Comparison of ENCODE assay signal across 25 cellular contexts in the genomic region with DNA sequence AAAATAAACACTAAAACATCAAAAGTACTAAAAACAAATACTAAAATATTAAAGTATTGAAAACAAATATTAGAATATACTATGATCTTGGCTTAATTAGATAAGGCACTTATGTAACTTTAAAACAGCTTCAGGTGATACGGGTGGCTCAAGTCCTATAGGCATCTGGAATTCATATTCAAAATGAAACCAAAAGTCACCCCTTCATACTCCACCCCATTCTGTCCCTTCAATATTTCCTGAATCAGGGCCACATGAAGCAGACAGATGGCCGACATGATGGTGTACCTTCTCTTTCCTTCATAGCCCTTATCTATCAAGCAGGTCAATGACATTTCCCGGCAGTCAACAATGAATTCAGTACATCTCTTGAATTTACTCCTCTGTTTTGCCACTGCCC.
"Had no signal": no experiment of that assay in that cellular context is flagged by ENCODE, and none has a peak within 500 bp of the region (broad histone marks: within the 10 kb centered on the region; RNA-seq: fewer than 3 reads in every experiment).

No MANE protein-coding gene starts in this region.

- H3K4me1 ChIP-seq: neural progenitor cell, parathyroid adenoma, psoas muscle, right lobe of liver, sigmoid colon, stomach, thyroid gland, tibial nerve, upper lobe of left lung, vagina had no signal

- H3K9me3 ChIP-seq: ovary, psoas muscle, right lobe of liver, sigmoid colon, stomach, thoracic aorta, thyroid gland, tibial nerve, upper lobe of left lung, vagina had no signal

- H2AFZ ChIP-seq: neural progenitor cell, parathyroid adenoma had no signal

- ATAC-seq: psoas muscle; right cardiac atrium; right lobe of liver; stimulated activated effector memory CD8-positive, alpha-beta T cell treated with anti-CD3 and anti-CD28 coated beads, Interleukin-12 subunit alpha, Interleukin-12 subunit beta, amount 100 ng/mL, for 72 hours; stimulated activated naive B cell treated with anti-CD40 and anti-IgM and Interleukin-4, amounts not matched to agents 10 μg/mL and 1 μg/mL and 100 μg/mL, for 72 hours had no signal

- H3K27ac ChIP-seq: neural progenitor cell, ovary, parathyroid adenoma, psoas muscle, right lobe of liver, sigmoid colon, stomach, thoracic aorta, thyroid gland, tibial nerve, upper lobe of left lung, vagina had no signal

- H3K4me3 ChIP-seq: neural progenitor cell, ovary, psoas muscle, right lobe of liver, sigmoid colon, stomach, thoracic aorta, thyroid gland, tibial nerve, upper lobe of left lung, vagina had no signal

- DNase-seq: occipital lobe; ovary; posterior cingulate gyrus; psoas muscle; right cardiac atrium; right lobe of liver; sigmoid colon; small intestine; stimulated activated CD4-positive, alpha-beta T cell treated with anti-CD3 and anti-CD28 coated beads, Interleukin-15, amount 100 ng/mL, for 24 hours; stimulated activated CD4-positive, alpha-beta T cell treated with anti-CD3 and anti-CD28 coated beads, Interleukin-2, amount 100 ng/mL, for 24 hours; stimulated activated CD4-positive, alpha-beta T cell treated with anti-CD3 and anti-CD28 coated beads, Interleukin-2, amount 100 ng/mL, for 48 hours; stimulated activated CD4-positive, alpha-beta T cell treated with anti-CD3 and anti-CD28 coated beads, Interleukin-4, amount 100 ng/mL, for 24 hours; stimulated activated naive B cell treated with anti-CD40 and anti-IgM and Interleukin-4, amounts not matched to agents 10 μg/mL and 1 μg/mL and 100 μg/mL, for 72 hours; stimulated activated naive CD4-positive, alpha-beta T cell treated with Interleukin-2 at 50 U/mL for 16 hours; stomach; thyroid gland; trophoblast cell; upper lobe of left lung had no signal

- H3K27me3 ChIP-seq: neural progenitor cell, ovary, right lobe of liver, sigmoid colon, stomach, thyroid gland, tibial nerve, upper lobe of left lung, vagina had no signal

- H3K9ac ChIP-seq: neural progenitor cell, parathyroid adenoma had no signal

- H3K36me3 ChIP-seq: neural progenitor cell, ovary, right lobe of liver, sigmoid colon, stomach, thoracic aorta, thyroid gland, tibial nerve, upper lobe of left lung, vagina had no signal

- H3K4me2 ChIP-seq: neural progenitor cell had no signal

- H3K79me2 ChIP-seq: parathyroid adenoma had no signal

- FAIRE-seq: small intestine, urothelium cell line had no signal
